8 cellular contexts compared by ENCODE assay signal in genomic region chr9:5886114-5886939, GRCh38. TPM values are rescaled to one million over a fixed set of nuclear protein-coding genes. Genes with fewer than 3 reads are reported as not detected.
DNase-seq lines count a peak whose midpoint lies in the region; ATAC-seq lines count a peak whose summit lies in the region.

No MANE protein-coding gene starts in this region.

- H3K27me3 Mint-ChIP-seq in memory B cell = no peaks in the 10 kb centered on the region

- peak; percentile 97 for ATAC-seq in GM19043 (IDR thresholded peaks at IDR 0.05; ENCODE audit: low read depth, unreplicated experiment)
- peak; percentile 97 for ATAC-seq in HG03280 (IDR thresholded peaks at IDR 0.05; ENCODE audit: unreplicated experiment)
- peak; percentile 97 for ATAC-seq in memory B cell (ENCODE audit: low read depth)

- H3K36me3 Mint-ChIP-seq in memory B cell = peaks cover 6% of the 10 kb centered on the region

- no peak overlapping the region for H3K27ac Mint-ChIP-seq in memory B cell

- DNase-seq in CD1c-positive myeloid dendritic cell (ENCODE audit: extremely low spot score) = peak; percentile 59
- DNase-seq in NCI-H460 (ENCODE audit: extremely low read depth, low read depth) = peak; percentile 56
- DNase-seq in activated CD4-positive, alpha-beta T cell treated with anti-CD3 and anti-CD28 coated beads, Interleukin-2, amount 50 U/mL, for 24 hours (ENCODE audit: low read depth in 1 of 2, low spot score in 1 of 2) = peak; percentile 70 to 78
- DNase-seq in dermis blood vessel endothelial cell = peak; percentile 87
- DNase-seq in memory B cell (ENCODE audit: low spot score in 2 of 2) = peak; percentile 67 to 75
- DNase-seq in stimulated activated CD8-positive, alpha-beta memory T cell treated with anti-CD3 and anti-CD28 coated beads, Interleukin-15, amount 100 ng/mL, for 48 hours (ENCODE audit: low read depth in 2 of 2) = peak; percentile 70 to 74

- H3K9me3 Mint-ChIP-seq in memory B cell = no peaks in the 10 kb centered on the region

- H3K4me1 Mint-ChIP-seq in memory B cell = no peaks in the 10 kb centered on the region

- H3K4me3 Mint-ChIP-seq in memory B cell = no peak overlapping the region

RNA-seq across cellular contexts. Expression of gene MLANA, which starts 4.4 kb away (rescaled TPM):
- not detected in 2 replicates for total RNA-seq in NCI-H460 (2014; rRNA removed; shearing (Covaris generic))
- polyA plus RNA-seq in NCI-H460 (2014; cell fraction: nucleus; rRNA removed) = not detected in 2 replicates
- total RNA-seq in dermis blood vessel endothelial cell = not detected in 2 replicates

RNA-seq across cellular contexts. Expression of gene ERMP1, which starts 53.4 kb away (rescaled TPM):
- 14.9 and 16.2 TPM in 2 replicates for total RNA-seq in NCI-H460 (2014; rRNA removed; shearing (Covaris generic))
- 11.8 and 16.8 TPM in 2 replicates for polyA plus RNA-seq in NCI-H460 (2014; cell fraction: nucleus; rRNA removed)
- total RNA-seq in dermis blood vessel endothelial cell = 36.6 and 45.9 TPM in 2 replicates

Comparison
In these comparisons a context has a peak if more than half of its experiments do, and no peak if none do; other contexts are left out.
1. Peak in every context shown above with its lines: DNase-seq and ATAC-seq.